Comparison of ENCODE assay signal across 1 cellular context in genomic region chr7:65809259-65809981, GRCh38.
TF ChIP-seq lines count a peak whose summit lies in the region.

No MANE protein-coding gene starts in this region.

TF ChIP-seq in GM12878, 131 proteins besides CTCF, POLR2A, EP300 and RAD21 (continued from another document and continues in another):
- TF ChIP-seq, protein P1, sequence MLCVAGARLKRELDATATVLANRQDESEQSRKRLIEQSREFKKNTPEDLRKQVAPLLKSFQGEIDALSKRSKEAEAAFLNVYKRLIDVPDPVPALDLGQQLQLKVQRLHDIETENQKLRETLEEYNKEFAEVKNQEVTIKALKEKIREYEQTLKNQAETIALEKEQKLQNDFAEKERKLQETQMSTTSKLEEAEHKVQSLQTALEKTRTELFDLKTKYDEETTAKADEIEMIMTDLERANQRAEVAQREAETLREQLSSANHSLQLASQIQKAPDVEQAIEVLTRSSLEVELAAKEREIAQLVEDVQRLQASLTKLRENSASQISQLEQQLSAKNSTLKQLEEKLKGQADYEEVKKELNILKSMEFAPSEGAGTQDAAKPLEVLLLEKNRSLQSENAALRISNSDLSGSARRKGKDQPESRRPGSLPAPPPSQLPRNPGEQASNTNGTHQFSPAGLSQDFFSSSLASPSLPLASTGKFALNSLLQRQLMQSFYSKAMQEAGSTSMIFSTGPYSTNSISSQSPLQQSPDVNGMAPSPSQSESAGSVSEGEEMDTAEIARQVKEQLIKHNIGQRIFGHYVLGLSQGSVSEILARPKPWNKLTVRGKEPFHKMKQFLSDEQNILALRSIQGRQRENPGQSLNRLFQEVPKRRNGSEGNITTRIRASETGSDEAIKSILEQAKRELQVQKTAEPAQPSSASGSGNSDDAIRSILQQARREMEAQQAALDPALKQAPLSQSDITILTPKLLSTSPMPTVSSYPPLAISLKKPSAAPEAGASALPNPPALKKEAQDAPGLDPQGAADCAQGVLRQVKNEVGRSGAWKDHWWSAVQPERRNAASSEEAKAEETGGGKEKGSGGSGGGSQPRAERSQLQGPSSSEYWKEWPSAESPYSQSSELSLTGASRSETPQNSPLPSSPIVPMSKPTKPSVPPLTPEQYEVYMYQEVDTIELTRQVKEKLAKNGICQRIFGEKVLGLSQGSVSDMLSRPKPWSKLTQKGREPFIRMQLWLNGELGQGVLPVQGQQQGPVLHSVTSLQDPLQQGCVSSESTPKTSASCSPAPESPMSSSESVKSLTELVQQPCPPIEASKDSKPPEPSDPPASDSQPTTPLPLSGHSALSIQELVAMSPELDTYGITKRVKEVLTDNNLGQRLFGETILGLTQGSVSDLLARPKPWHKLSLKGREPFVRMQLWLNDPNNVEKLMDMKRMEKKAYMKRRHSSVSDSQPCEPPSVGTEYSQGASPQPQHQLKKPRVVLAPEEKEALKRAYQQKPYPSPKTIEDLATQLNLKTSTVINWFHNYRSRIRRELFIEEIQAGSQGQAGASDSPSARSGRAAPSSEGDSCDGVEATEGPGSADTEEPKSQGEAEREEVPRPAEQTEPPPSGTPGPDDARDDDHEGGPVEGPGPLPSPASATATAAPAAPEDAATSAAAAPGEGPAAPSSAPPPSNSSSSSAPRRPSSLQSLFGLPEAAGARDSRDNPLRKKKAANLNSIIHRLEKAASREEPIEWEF (IDR thresholded peaks at IDR 0.05; ENCODE audit: insufficient replicate concordance, low read depth, low read length): peak; percentile 80
- TF ChIP-seq TARDBP (IDR thresholded peaks at IDR 0.05; ENCODE audit: borderline replicate concordance) (no peak), ZBED1 (IDR thresholded peaks at IDR 0.05; ENCODE audit: borderline replicate concordance) (peak; percentile 69; the same call in 1 of the 2 replicates), NR2C2 (IDR thresholded peaks at IDR 0.05; ENCODE audit: borderline replicate concordance, control insufficient read depth, insufficient read length, low read depth) (no peak), TCF12 (IDR thresholded peaks at IDR 0.05; ENCODE audit: low read depth, low read length) (peak; percentile 71; the same call in 1 of the 2 replicates), IRF4 (IDR thresholded peaks at IDR 0.05; ENCODE audit: low read depth, low read length) (peak; percentile 97), MLLT1 (IDR thresholded peaks at IDR 0.05) (no peak), NFIC (IDR thresholded peaks at IDR 0.05; ENCODE audit: low read depth, low read length) (peak; percentile 92), ASH2L (IDR thresholded peaks at IDR 0.05; ENCODE audit: borderline replicate concordance, low read depth) (peak; percentile 91; the same call in 1 of the 2 replicates), YBX1 (IDR thresholded peaks at IDR 0.05) (peak; percentile 57; the same call in 1 of the 2 replicates), POLR2AphosphoS2 (IDR thresholded peaks at IDR 0.05; ENCODE audit: low read depth, low read length) (no peak), NR2F1 (conservative IDR thresholded peaks at IDR 0.05) (peak; percentile 60), LARP7 (IDR thresholded peaks at IDR 0.05) (no peak), ZNF24 (IDR thresholded peaks at IDR 0.05) (no peak), PAX5 (IDR thresholded peaks at IDR 0.05; ENCODE audit: borderline replicate concordance, low read depth, low read length) (peak; percentile 90), MTA2 (IDR thresholded peaks at IDR 0.05; ENCODE audit: low read depth) (peak; percentile 83), HDGF (IDR thresholded peaks at IDR 0.05) (no peak), PML (IDR thresholded peaks at IDR 0.05; ENCODE audit: low read length) (0 out of 2 replicates have a peak, but pooled peaks have one; percentile 76), MXI1 (IDR thresholded peaks at IDR 0.05; ENCODE audit: low read depth, low read length) (no peak), SMAD1 (IDR thresholded peaks at IDR 0.05; ENCODE audit: low read depth, partially characterized antibody) (peak; percentile 13), MAX (IDR thresholded peaks at IDR 0.05; ENCODE audit: low read depth, low read length) (no peak), PAX8 (IDR thresholded peaks at IDR 0.05) (no peak), TBL1XR1 (IDR thresholded peaks at IDR 0.05; ENCODE audit: low read depth, low read length) (peak; percentile 56; the same call in 1 of the 2 replicates), CREM (IDR thresholded peaks at IDR 0.05; ENCODE audit: low read depth) (peak; percentile 92), DPF2 (IDR thresholded peaks at IDR 0.05) (peak; percentile 83), RELB (IDR thresholded peaks at IDR 0.05; ENCODE audit: low read depth) (peak; percentile 93), IKZF2 (IDR thresholded peaks at IDR 0.05) (peak; percentile 95 to 96), JUND (IDR thresholded peaks at IDR 0.05; ENCODE audit: low read depth, low read length) (peak; percentile 92), KDM1A (IDR thresholded peaks at IDR 0.05; ENCODE audit: borderline replicate concordance) (no peak), NKRF (conservative IDR thresholded peaks at IDR 0.05) (0 out of 2 replicates have a peak, but pooled peaks have one; percentile 15), BRCA1 (IDR thresholded peaks at IDR 0.05; ENCODE audit: low read depth, low read length) (no peak), BCL3 (IDR thresholded peaks at IDR 0.05; ENCODE audit: borderline replicate concordance, insufficient read depth, low read depth, low read length, poor library complexity, severe bottlenecking) (peak; percentile 82), RUNX3 (IDR thresholded peaks at IDR 0.05; ENCODE audit: low read length) (peak; percentile 90), ZBTB11 (CRISPR knock-in tag; IDR thresholded peaks at IDR 0.05) (no peak), MEF2A (IDR thresholded peaks at IDR 0.05; ENCODE audit: insufficient read depth, low read depth, low read length) (0 out of 2 replicates have a peak, but pooled peaks have one; percentile 37), CEBPB (IDR thresholded peaks at IDR 0.05; ENCODE audit: borderline replicate concordance in 1 of 2, low read depth in 2 of 2, low read length in 2 of 2) (peak in 1 of 2 experiments; percentile 92; a peak in 2 of 4 replicates), ZNF274 (IDR thresholded peaks at IDR 0.05; ENCODE audit: insufficient read depth, insufficient read length) (no peak)
- TF ChIP-seq, protein P2, sequence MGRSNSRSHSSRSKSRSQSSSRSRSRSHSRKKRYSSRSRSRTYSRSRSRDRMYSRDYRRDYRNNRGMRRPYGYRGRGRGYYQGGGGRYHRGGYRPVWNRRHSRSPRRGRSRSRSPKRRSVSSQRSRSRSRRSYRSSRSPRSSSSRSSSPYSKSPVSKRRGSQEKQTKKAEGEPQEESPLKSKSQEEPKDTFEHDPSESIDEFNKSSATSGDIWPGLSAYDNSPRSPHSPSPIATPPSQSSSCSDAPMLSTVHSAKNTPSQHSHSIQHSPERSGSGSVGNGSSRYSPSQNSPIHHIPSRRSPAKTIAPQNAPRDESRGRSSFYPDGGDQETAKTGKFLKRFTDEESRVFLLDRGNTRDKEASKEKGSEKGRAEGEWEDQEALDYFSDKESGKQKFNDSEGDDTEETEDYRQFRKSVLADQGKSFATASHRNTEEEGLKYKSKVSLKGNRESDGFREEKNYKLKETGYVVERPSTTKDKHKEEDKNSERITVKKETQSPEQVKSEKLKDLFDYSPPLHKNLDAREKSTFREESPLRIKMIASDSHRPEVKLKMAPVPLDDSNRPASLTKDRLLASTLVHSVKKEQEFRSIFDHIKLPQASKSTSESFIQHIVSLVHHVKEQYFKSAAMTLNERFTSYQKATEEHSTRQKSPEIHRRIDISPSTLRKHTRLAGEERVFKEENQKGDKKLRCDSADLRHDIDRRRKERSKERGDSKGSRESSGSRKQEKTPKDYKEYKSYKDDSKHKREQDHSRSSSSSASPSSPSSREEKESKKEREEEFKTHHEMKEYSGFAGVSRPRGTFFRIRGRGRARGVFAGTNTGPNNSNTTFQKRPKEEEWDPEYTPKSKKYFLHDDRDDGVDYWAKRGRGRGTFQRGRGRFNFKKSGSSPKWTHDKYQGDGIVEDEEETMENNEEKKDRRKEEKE (IDR thresholded peaks at IDR 0.05): no peak
